1 cellular context compared by ENCODE assay signal in genomic region chr16:29265255-29265853, GRCh38.
TF ChIP-seq lines count a peak whose summit lies in the region.

No MANE protein-coding gene starts in this region.

TF ChIP-seq in K562, 482 proteins besides CTCF, POLR2A, EP300 and RAD21 (continued from another document):
- TF ChIP-seq, protein P1, sequence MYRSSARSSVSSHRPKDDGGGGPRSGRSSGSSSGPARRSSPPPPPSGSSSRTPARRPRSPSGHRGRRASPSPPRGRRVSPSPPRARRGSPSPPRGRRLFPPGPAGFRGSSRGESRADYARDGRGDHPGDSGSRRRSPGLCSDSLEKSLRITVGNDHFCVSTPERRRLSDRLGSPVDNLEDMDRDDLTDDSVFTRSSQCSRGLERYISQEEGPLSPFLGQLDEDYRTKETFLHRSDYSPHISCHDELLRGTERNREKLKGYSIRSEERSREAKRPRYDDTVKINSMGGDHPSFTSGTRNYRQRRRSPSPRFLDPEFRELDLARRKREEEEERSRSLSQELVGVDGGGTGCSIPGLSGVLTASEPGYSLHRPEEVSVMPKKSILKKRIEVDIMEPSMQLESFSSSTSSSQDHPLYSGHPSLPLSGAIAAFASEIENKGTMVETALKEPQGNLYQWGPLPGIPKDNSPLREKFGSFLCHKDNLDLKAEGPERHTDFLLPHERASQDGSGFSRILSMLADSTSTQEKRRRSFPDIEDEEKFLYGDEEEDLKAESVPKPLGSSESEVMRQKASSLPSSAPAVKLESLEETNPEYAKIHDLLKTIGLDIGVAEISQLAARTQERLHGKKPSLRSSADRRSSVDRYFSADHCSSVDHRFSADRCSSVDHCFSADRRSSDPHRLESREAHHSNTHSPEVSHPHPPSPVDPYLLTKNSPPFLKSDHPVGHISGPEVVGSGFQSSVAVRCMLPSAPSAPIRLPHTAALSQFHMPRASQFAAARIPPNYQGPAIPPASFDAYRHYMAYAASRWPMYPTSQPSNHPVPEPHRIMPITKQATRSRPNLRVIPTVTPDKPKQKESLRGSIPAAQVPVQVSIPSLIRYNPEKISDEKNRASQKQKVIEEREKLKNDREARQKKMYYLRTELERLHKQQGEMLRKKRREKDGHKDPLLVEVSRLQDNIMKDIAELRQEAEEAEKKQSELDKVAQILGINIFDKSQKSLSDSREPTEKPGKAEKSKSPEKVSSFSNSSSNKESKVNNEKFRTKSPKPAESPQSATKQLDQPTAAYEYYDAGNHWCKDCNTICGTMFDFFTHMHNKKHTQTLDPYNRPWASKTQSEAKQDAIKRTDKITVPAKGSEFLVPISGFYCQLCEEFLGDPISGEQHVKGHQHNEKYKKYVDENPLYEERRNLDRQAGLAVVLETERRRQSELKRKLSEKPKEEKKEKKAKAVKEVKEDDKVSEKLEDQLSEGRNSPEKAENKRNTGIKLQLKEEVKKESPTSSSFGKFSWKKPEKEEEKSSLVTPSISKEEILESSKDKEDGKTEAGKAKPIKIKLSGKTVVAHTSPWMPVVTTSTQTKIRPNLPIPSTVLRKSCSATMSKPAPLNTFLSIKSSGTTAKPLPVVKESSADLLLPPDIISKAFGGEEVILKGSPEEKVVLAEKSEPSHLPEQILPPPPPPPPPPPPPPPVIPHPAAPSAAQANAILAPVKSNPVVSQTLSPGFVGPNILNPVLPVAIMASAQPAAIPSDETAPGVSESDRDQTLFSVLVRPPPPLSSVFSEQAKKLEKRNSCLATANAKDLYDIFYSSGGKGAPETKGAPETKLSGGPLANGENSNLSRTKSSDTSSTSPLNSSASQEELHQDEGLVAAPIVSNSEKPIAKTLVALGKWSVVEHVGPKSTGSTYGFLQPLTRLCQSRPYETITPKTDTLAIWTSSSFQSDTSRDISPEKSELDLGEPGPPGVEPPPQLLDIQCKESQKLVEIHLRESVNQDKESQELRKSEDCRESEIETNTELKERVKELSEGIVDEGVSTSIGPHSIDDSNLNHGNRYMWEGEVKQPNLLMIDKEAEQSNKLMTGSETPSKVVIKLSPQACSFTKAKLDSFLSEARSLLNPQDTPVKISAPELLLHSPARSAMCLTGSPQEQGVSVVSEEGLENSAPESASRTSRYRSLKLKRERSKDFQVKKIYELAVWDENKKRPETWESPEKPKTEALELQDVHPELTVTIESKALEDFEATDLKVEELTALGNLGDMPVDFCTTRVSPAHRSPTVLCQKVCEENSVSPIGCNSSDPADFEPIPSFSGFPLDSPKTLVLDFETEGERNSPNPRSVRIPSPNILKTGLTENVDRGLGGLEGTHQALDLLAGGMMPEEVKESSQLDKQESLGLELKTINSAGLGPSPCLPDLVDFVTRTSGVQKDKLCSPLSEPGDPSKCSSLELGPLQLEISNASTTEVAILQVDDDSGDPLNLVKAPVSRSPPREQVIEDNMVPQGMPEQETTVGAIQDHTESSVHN (IDR thresholded peaks at IDR 0.05; ENCODE audit: borderline replicate concordance in 1 of 2, low read depth in 1 of 2), result peak in 1 of 2 experiments; percentile 55; a peak in 1 of 4 replicates
- TF ChIP-seq POLR2G (IDR thresholded peaks at IDR 0.05; ENCODE audit: low read depth, low read length) (peak; percentile 37; the same call in 1 of the 2 replicates), NBN (IDR thresholded peaks at IDR 0.05; ENCODE audit: low read depth) (peak; percentile 25; the same call in 1 of the 2 replicates), SOX6 (IDR thresholded peaks at IDR 0.05) (peak; percentile 67; the same call in 1 of the 2 replicates), HDAC1 (IDR thresholded peaks at IDR 0.05) (0 out of 4 replicates have a peak, but pooled peaks of 1 of the 2 experiments have one; percentile 30), ETV5 (CRISPR knock-in tag; IDR thresholded peaks at IDR 0.05; ENCODE audit: low read depth) (peak; percentile 66), EP400 (IDR thresholded peaks at IDR 0.05) (0 out of 2 replicates have a peak, but pooled peaks have one; percentile 22), SMAD4 (CRISPR knock-in tag; conservative IDR thresholded peaks at IDR 0.05) (peak; percentile 75), TRIM24 (IDR thresholded peaks at IDR 0.05) (peak; percentile 45 to 75; a peak in 3 of 4 replicates)
